8 cellular contexts compared by ENCODE assay signal in the genomic region with DNA sequence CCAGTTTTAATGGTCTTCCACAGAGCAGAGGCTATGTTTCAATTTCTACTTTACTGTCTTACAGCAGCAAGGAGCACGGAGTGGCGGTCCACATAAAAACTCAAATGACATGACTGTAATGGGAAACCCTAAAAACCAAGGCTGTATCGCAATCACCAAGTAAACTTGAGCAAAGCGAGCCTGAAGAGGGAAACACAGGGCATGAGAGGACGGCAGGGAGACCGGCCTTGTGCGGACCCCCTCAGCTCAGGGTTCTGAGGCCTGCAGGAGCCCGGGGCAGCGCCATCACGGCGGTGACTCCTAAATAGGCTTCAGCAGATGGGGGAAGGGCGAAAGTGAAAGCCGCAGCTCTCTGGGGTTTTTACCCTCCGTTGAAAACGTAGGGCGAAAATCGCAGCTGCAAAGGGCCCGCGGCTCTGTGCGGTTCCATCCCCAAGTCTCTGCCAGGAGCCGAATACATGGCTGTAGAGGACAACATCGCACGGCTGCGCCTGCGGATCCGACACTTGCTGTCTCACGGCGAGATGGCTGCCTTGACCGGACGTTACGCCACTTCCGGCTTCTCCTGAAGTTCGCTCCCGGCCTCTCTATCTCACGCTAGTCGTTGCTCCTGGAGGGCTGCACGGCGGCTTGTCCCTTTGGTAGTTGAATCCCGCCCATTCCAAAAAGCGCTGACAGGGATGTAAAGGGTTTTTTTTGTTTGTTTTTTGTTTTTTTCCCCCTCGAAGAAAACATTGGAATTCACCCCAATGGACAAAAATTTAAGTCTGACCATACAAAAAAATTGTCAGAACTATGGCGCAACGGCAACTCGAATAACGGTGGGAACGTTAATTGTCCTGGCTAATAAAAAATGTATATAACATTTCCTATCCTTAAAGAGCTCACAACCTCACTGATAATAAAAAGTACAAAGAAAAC. TPM values are rescaled to one million over a fixed set of nuclear protein-coding genes. Genes with fewer than 3 reads are reported as not detected.
A peak's percentile ranks its signal among the peaks of the same experiment; 100 is the strongest.
DNase-seq lines count a peak whose midpoint lies in the region; ATAC-seq and TF ChIP-seq lines count a peak whose summit lies in the region.

A gene (minus strand): TSS at position 543 of the 921 bp plus-strand sequence. CDS start 65 bp downstream, at position 478.

- H3K36me3 ChIP-seq in rectal smooth muscle tissue (ENCODE audit: control insufficient read depth, insufficient read depth, low read length), result peaks cover 4% of the 10 kb centered on the region
- H3K36me3 ChIP-seq in aorta (ENCODE audit: control insufficient read depth in 1 of 2, insufficient read depth in 2 of 2, low read length in 1 of 2), result peaks cover 0 to under 1% of the 10 kb centered on the region in 2 donors

- 0% methylated on average over 46 of the region's 46 CpGs for WGBS in aorta, 2 donors

- H3K9ac ChIP-seq in rectal smooth muscle tissue (ENCODE audit: low read length), result peak within 1 kb of the TSS; percentile 87

- DNase-seq in NCI-H187 treated with DMSO at 0.1 percent for 48 hours (lab: John Stamatoyannopoulos, UW) (peak; percentile 66), T-helper 22 cell (ENCODE audit: low read depth) (peak; percentile 65), astrocyte of the cerebellum (ENCODE audit: low read depth) (peak; percentile 92), hepatic stellate cell (ENCODE audit: low spot score) (peak; percentile 72), aorta (peak; percentile 97 to 98)

- H3K4me1 ChIP-seq in rectal smooth muscle tissue (ENCODE audit: control insufficient read depth, insufficient read depth, low read length) (peaks cover 13% of the 10 kb centered on the region), aorta (ENCODE audit: control insufficient read depth in 1 of 2, insufficient read depth in 2 of 2, low read length in 2 of 2) (peaks cover 4 to 17% of the 10 kb centered on the region in 2 donors)

- no peaks in the 10 kb centered on the region for H3K9me3 ChIP-seq in aorta (ENCODE audit: control insufficient read depth, low read length)

- peak within 1 kb of the TSS; percentile 94 for H3K27ac ChIP-seq in rectal smooth muscle tissue (ENCODE audit: low read depth, low read length)
- H3K27ac ChIP-seq in aorta (ENCODE audit: low read depth in 1 of 2, low read length in 2 of 2), result peak within 1 kb of the TSS; percentile 59 to 94

- H3K27me3 ChIP-seq in rectal smooth muscle tissue (ENCODE audit: control insufficient read depth, insufficient read depth, low read length) (no peaks in the 10 kb centered on the region), aorta (ENCODE audit: control insufficient read depth in 1 of 2, insufficient read depth in 2 of 2, low read length in 1 of 2) (no peaks in the 10 kb centered on the region)

- intact Hi-C loops in aorta (cut with DNase I), result loop anchor here (1.0 to 10.0 kb wide), 2 partner anchors 31 to 798 kb away; a partner anchor contains a TSS

- no peak for TF ChIP-seq CTCF in astrocyte of the cerebellum (IDR thresholded peaks at IDR 0.05; ENCODE audit: low read depth, low read length, missing control alignments)

- ATAC-seq in GM18502 (IDR thresholded peaks at IDR 0.05; ENCODE audit: poor library complexity, unreplicated experiment), result peak; percentile 63
- peak; percentile 59 for ATAC-seq in HG02943 (IDR thresholded peaks at IDR 0.05; ENCODE audit: low read depth, unreplicated experiment)
- ATAC-seq in aorta (ENCODE audit: low FRiP score), result peak; percentile 96

- H3K4me3 ChIP-seq in astrocyte of the cerebellum (ENCODE audit: low read depth, low read length) (peak within 1 kb of the TSS; percentile 86), rectal smooth muscle tissue (ENCODE audit: low read length) (peak within 1 kb of the TSS; percentile 93), aorta (ENCODE audit: low read length in 2 of 2) (peak within 1 kb of the TSS; percentile 95 to 100)

- in situ Hi-C loops in astrocyte of the cerebellum (cut with HindIII; ENCODE audit: low sequenced_read_pairs), result no loop called here

RNA-seq across cellular contexts. Expression of the gene that starts here (rescaled TPM):
- total RNA-seq in aorta, result 100 to 1,000 TPM; 104 to 113 TPM
- polyA plus RNA-seq in aorta, result 100 to 1,000 TPM; 237 to 254 TPM

Comparison
In these comparisons a context has a peak if more than half of its experiments do, and no peak if none do; other contexts are left out.
1. Peak in every context shown above with its lines: DNase-seq, ATAC-seq, H3K4me3 ChIP-seq and H3K27ac ChIP-seq.